Comparison of ENCODE assay signal across 1 cellular context in genomic region chr16:80027007-80027965, GRCh38.
TF ChIP-seq lines count a peak whose summit lies in the region.

No MANE protein-coding gene starts in this region.

TF ChIP-seq in K562, 482 proteins besides CTCF, POLR2A, EP300 and RAD21 (continued from another document and continues in another):
- TF ChIP-seq E2F3 (CRISPR knock-in tag; IDR thresholded peaks at IDR 0.05) (0 out of 2 replicates have a peak, but pooled peaks have one; percentile 57), ZNF764 (CRISPR knock-in tag; IDR thresholded peaks at IDR 0.05; ENCODE audit: low read depth) (no peak), MECOM (CRISPR knock-in tag; IDR thresholded peaks at IDR 0.05) (peak; percentile 88), HBP1 (CRISPR knock-in tag; IDR thresholded peaks at IDR 0.05) (no peak), ZNF436 (CRISPR knock-in tag; IDR thresholded peaks at IDR 0.05) (no peak), TCF7 (IDR thresholded peaks at IDR 0.05; ENCODE audit: borderline replicate concordance) (no peak), CREB3 (tag; conservative IDR thresholded peaks at IDR 0.05; ENCODE audit: low read depth) (peak; percentile 60; the same call in 1 of the 2 replicates), SIX5 (IDR thresholded peaks at IDR 0.05; ENCODE audit: borderline replicate concordance in 1 of 2, insufficient read depth in 1 of 2, low read depth in 1 of 2, low read length in 2 of 2) (no peak), NR0B1 (IDR thresholded peaks at IDR 0.05; ENCODE audit: partially characterized antibody) (no peak), RCOR1 (IDR thresholded peaks at IDR 0.05; ENCODE audit: borderline replicate concordance in 1 of 2, low read depth in 2 of 2, low read length in 2 of 2) (peak in 1 of 2 experiments; percentile 90; a peak in 1 of 4 replicates), THAP12 (CRISPR knock-in tag; IDR thresholded peaks at IDR 0.05) (no peak), BRCA1 (IDR thresholded peaks at IDR 0.05) (no peak), BRCA1 (CRISPR knock-in tag; IDR thresholded peaks at IDR 0.05) (no peak), STAT5B (CRISPR knock-in tag; IDR thresholded peaks at IDR 0.05) (no peak), FOXO4 (CRISPR knock-in tag; IDR thresholded peaks at IDR 0.05) (no peak), ZNF586 (CRISPR knock-in tag; conservative IDR thresholded peaks at IDR 0.05) (no peak), ZNF316 (IDR thresholded peaks at IDR 0.05) (peak; percentile 90), SIN3B (IDR thresholded peaks at IDR 0.05; ENCODE audit: low read depth) (no peak), FOXA3 (CRISPR knock-in tag; conservative IDR thresholded peaks at IDR 0.05 in 1 of 2, IDR thresholded peaks at IDR 0.05 in 1 of 2) (no peak), NR2F6 (CRISPR knock-in tag; IDR thresholded peaks at IDR 0.05) (no peak), GABPA (tag; conservative IDR thresholded peaks at IDR 0.05; ENCODE audit: low read depth) (0 out of 2 replicates have a peak, but pooled peaks have one; percentile 31), L3MBTL2 (IDR thresholded peaks at IDR 0.05) (peak; percentile 81), SMARCA4 (IDR thresholded peaks at IDR 0.05) (peak; percentile 94), CBX1 (IDR thresholded peaks at IDR 0.05; ENCODE audit: low read depth) (no peak), ELF2 (CRISPR knock-in tag; IDR thresholded peaks at IDR 0.05) (no peak), FOSL1 (tag; conservative IDR thresholded peaks at IDR 0.05) (peak; percentile 100), VEZF1 (CRISPR knock-in tag; IDR thresholded peaks at IDR 0.05) (peak; percentile 50), ELF4 (CRISPR knock-in tag; IDR thresholded peaks at IDR 0.05) (0 out of 2 replicates have a peak, but pooled peaks have one; percentile 37), CXXC5 (CRISPR knock-in tag; IDR thresholded peaks at IDR 0.05) (peak; percentile 50; the same call in 1 of the 2 replicates), NR4A1 (CRISPR knock-in tag; IDR thresholded peaks at IDR 0.05) (peak; percentile 30; the same call in 1 of the 2 replicates), NR4A1 (tag; IDR thresholded peaks at IDR 0.05) (no peak), NR1H2 (CRISPR knock-in tag; IDR thresholded peaks at IDR 0.05) (no peak), ZNF143 (CRISPR knock-in tag; IDR thresholded peaks at IDR 0.05) (no peak), EHMT2 (IDR thresholded peaks at IDR 0.05) (no peak), MTA3 (IDR thresholded peaks at IDR 0.05; ENCODE audit: borderline replicate concordance) (peak; percentile 81), TAF7 (tag; IDR thresholded peaks at IDR 0.05) (no peak), ZNF512 (tag; IDR thresholded peaks at IDR 0.05) (no peak), KLF1 (tag; IDR thresholded peaks at IDR 0.05) (no peak), TEAD1 (CRISPR knock-in tag; IDR thresholded peaks at IDR 0.05) (peak in 1 of 2 experiments; percentile 49; a peak in 1 of 4 replicates), CHCHD3 (CRISPR knock-in tag; IDR thresholded peaks at IDR 0.05) (no peak), ARID1B (IDR thresholded peaks at IDR 0.05) (peak; percentile 90), COPS2 (conservative IDR thresholded peaks at IDR 0.05) (no peak), CTCFL (IDR thresholded peaks at IDR 0.05; ENCODE audit: borderline replicate concordance, insufficient read depth, low read depth, low read length, poor library complexity, severe bottlenecking) (no peak), ZNF584 (CRISPR knock-in tag; IDR thresholded peaks at IDR 0.05; ENCODE audit: low read depth) (peak; percentile 87; the same call in 1 of the 2 replicates), HMGXB4 (CRISPR knock-in tag; IDR thresholded peaks at IDR 0.05) (no peak), ZNF239 (CRISPR knock-in tag; IDR thresholded peaks at IDR 0.05) (peak; percentile 32; the same call in 1 of the 2 replicates), ZBTB26 (CRISPR knock-in tag; IDR thresholded peaks at IDR 0.05) (no peak), ATF1 (CRISPR knock-in tag; IDR thresholded peaks at IDR 0.05) (no peak), ATF1 (tag; IDR thresholded peaks at IDR 0.05) (peak; percentile 79), E2F1 (CRISPR knock-in tag; IDR thresholded peaks at IDR 0.05) (no peak), RBM17 (IDR thresholded peaks at IDR 0.05; ENCODE audit: borderline replicate concordance, low read depth, low read length) (no peak), HSF4 (CRISPR knock-in tag; IDR thresholded peaks at IDR 0.05; ENCODE audit: borderline replicate concordance) (no peak), ZNF121 (CRISPR knock-in tag; conservative IDR thresholded peaks at IDR 0.05) (no peak), GTF2E2 (tag; IDR thresholded peaks at IDR 0.05) (0 out of 2 replicates have a peak, but pooled peaks have one; percentile 46), HEY1 (CRISPR knock-in tag; IDR thresholded peaks at IDR 0.05; ENCODE audit: borderline replicate concordance) (no peak), PURB (CRISPR knock-in tag; IDR thresholded peaks at IDR 0.05; ENCODE audit: low read depth) (no peak), FOXK1 (CRISPR knock-in tag; IDR thresholded peaks at IDR 0.05; ENCODE audit: borderline replicate concordance) (no peak)
